ENCODE assay signal across 11 cellular contexts in genomic region chr15:58951388-58952060, GRCh38. TPM values are rescaled to one million over a fixed set of nuclear protein-coding genes. Genes with fewer than 3 reads are reported as not detected.
DNase-seq lines count a peak whose midpoint lies in the region; ATAC-seq and TF ChIP-seq lines count a peak whose summit lies in the region.
"Had no signal": no experiment of that assay in that cellular context is flagged by ENCODE, and none has a peak within 500 bp of the region (broad histone marks: within the 10 kb centered on the region; RNA-seq: fewer than 3 reads in every experiment).

No MANE protein-coding gene starts in this region.

- H3K27me3 ChIP-seq in AG04450 (ENCODE audit: control insufficient read depth, insufficient read depth, low read length) (no peaks in the 10 kb centered on the region), adipocyte (replicated peaks; ENCODE audit: control insufficient read depth, insufficient read depth, low read length) (no peaks in the 10 kb centered on the region)

- H3K4me3 ChIP-seq in AG04450 (ENCODE audit: low read depth, low read length) (no peak overlapping the region), adipocyte (ENCODE audit: low read length) (peak overlapping the region; percentile 75)

- no peak overlapping the region for H3K27ac ChIP-seq in AG04450 (ENCODE audit: low read depth, low read length)

- DNase-seq in AG04450 (ENCODE audit: low read depth, low spot score) (peak; percentile 30), HPDE6-E6E7 (ENCODE audit: extremely low spot score) (peak; percentile 59), adipocyte (ENCODE audit: low read depth) (peak; percentile 73), left kidney (ENCODE audit: low read depth, low spot score) (peak; percentile 46)
- no peak for DNase-seq in activated CD4-positive, alpha-beta T cell treated with anti-CD3 and anti-CD28 coated beads, Interleukin-2, amount 50 U/mL, for 48 hours
- DNase-seq: CD4-positive, alpha-beta memory T cell; mesendoderm; stimulated activated CD4-positive, alpha-beta T cell treated with anti-CD3 and anti-CD28 coated beads, Interleukin-4, amount 100 ng/mL, for 4 hours had no signal

- TF ChIP-seq CTCF in AG04450 (IDR thresholded peaks at IDR 0.05; ENCODE audit: low read depth, low read length): no peak

- H3K9me3 ChIP-seq in AG04450 (ENCODE audit: control insufficient read depth, insufficient read depth, low read length) (no peaks in the 10 kb centered on the region), adipocyte (ENCODE audit: control insufficient read depth, low read length) (no peaks in the 10 kb centered on the region)

- peaks cover 32% of the 10 kb centered on the region for H3K4me1 ChIP-seq in adipocyte (ENCODE audit: control insufficient read depth, insufficient read depth, low read length)

- CTCF ChIA-PET in AG04450 (lab: Charles Lee): interaction anchor here (1.1 kb wide), 1 partner anchor 29 kb away, joined by 4 read pairs; no protein-coding TSS in a partner anchor

- no peaks in the 10 kb centered on the region for H3K36me3 ChIP-seq in adipocyte (ENCODE audit: control insufficient read depth, insufficient read depth, low read length, severe bottlenecking)

- peak overlapping the region; percentile 76 for H3K9ac ChIP-seq in adipocyte (ENCODE audit: low read length)

- ATAC-seq in HG03378 (IDR thresholded peaks at IDR 0.05; ENCODE audit: unreplicated experiment) (no peak), GM21825 (IDR thresholded peaks at IDR 0.05; ENCODE audit: unreplicated experiment) (no peak), HG03442 (IDR thresholded peaks at IDR 0.05; ENCODE audit: unreplicated experiment) (no peak)

- POLR2A ChIA-PET in AG04450 (lab: Yijun Ruan, JAX): interaction anchor here (0.5 to 0.6 kb wide), 2 partner anchors 16 to 28 kb away, joined by 3 to 5 read pairs; no protein-coding TSS in a partner anchor

RNA-seq across cellular contexts. Expression of gene SLTM, which starts 18.0 kb away (rescaled TPM):
- polyA plus RNA-seq in AG04450 (2011; rRNA removed): 36.2 and 38.3 TPM in 2 replicates
- 39.2 and 57.0 TPM in 2 replicates for polyA minus RNA-seq in AG04450 (2011; rRNA and poly(A)+ RNA removed)

RNA-seq across cellular contexts. Expression of gene RNF111, which starts 35.9 kb away (rescaled TPM):
- 23.7 and 24.4 TPM in 2 replicates for polyA plus RNA-seq in AG04450 (2011; rRNA removed)
- 86.0 and 97.3 TPM in 2 replicates for polyA minus RNA-seq in AG04450 (2011; rRNA and poly(A)+ RNA removed)

Comparison
In these comparisons a context has a peak if more than half of its experiments do, and no peak if none do; other contexts are left out.
1. DNase-seq: peak in AG04450 (single experiment), HPDE6-E6E7 (single experiment), adipocyte (single experiment) and left kidney (single experiment); none in activated CD4-positive, alpha-beta T cell treated with anti-CD3 and anti-CD28 coated beads, Interleukin-2, amount 50 U/mL, for 48 hours (0 of 2).